ENCODE assay signal across 1 cellular context in genomic region chr21:45551816-45552695, GRCh38.
A peak's percentile ranks its signal among the peaks of the same experiment; 100 is the strongest.
TF ChIP-seq lines count a peak whose summit lies in the region.

No MANE protein-coding gene starts in this region.

TF ChIP-seq in HepG2, 621 proteins besides CTCF, POLR2A, EP300 and RAD21 (continued from another document):
- TF ChIP-seq THAP9 (CRISPR knock-in tag; IDR thresholded peaks at IDR 0.05; ENCODE audit: borderline replicate concordance), result 0 out of 2 replicates have a peak, but pooled peaks have one; percentile 22
